26 cellular contexts compared by ENCODE assay signal in genomic region chr5:80905405-80905804, GRCh38. TPM values are rescaled to one million over a fixed set of nuclear protein-coding genes. Genes with fewer than 3 reads are reported as not detected.
DNase-seq lines count a peak whose midpoint lies in the region; ATAC-seq, FAIRE-seq and TF ChIP-seq lines count a peak whose summit lies in the region.
"Had no signal": no experiment of that assay in that cellular context is flagged by ENCODE, and none has a peak within 500 bp of the region (broad histone marks: within the 10 kb centered on the region; RNA-seq: fewer than 3 reads in every experiment).

No MANE protein-coding gene starts in this region.

- H3K79me2 ChIP-seq in mammary epithelial cell (ENCODE audit: insufficient read depth, low read length) (no peaks in the 10 kb centered on the region), K562 (ENCODE audit: control insufficient read depth, insufficient read depth, low read length) (no peaks in the 10 kb centered on the region)

- H3K36me3 Mint-ChIP-seq in MCF 10A (ENCODE audit: insufficient read depth, unreplicated experiment) (peaks cover 4% of the 10 kb centered on the region), osteocyte (ENCODE audit: unreplicated experiment) (peaks cover 2% of the 10 kb centered on the region)

- dilution Hi-C loops in mammary epithelial cell (cut with HindIII; ENCODE audit: low sequenced_read_pairs): no loop called here

- WGBS in mammary epithelial cell (ENCODE audit: low coverage, missing lambda C conversion rate): 100% methylated on average over 1 of the region's 1 CpG
- 100% methylated on average over 1 of the region's 1 CpG for WGBS in K562 (ENCODE audit: insufficient coverage, low coverage, missing lambda C conversion rate)

- TF ChIP-seq RAD21 in K562 (CRISPR knock-in tag; conservative IDR thresholded peaks at IDR 0.05 in 1 of 2, IDR thresholded peaks at IDR 0.05 in 1 of 2): no peak

- TF ChIP-seq POLR2A in K562 (conservative IDR thresholded peaks at IDR 0.05): no peak

- no peak for TF ChIP-seq CTCF in MCF 10A (IDR thresholded peaks at IDR 0.05; ENCODE audit: unreplicated experiment)
- no peak for TF ChIP-seq CTCF in mammary epithelial cell (conservative IDR thresholded peaks at IDR 0.05 in 1 of 2, IDR thresholded peaks at IDR 0.05 in 1 of 2; ENCODE audit: extremely low read depth in 1 of 2, insufficient read depth in 1 of 2, low read depth in 1 of 2, low read length in 2 of 2)
- no peak for TF ChIP-seq CTCF in K562 (IDR thresholded peaks at IDR 0.05 in 2 of 3, conservative IDR thresholded peaks at IDR 0.05 in 1 of 3; ENCODE audit: insufficient read depth in 2 of 3, low read depth in 1 of 3, low read length in 3 of 3)
- TF ChIP-seq CTCF in osteocyte (IDR thresholded peaks at IDR 0.05): no peak

- H3K4me3 ChIP-seq in mammary epithelial cell (replicated peaks in 1 of 3; ENCODE audit: insufficient read depth in 1 of 3, low read depth in 2 of 3, low read length in 3 of 3): no peak overlapping the region
- no peak overlapping the region for H3K4me3 ChIP-seq in K562
- H3K4me3 ChIP-seq: GM23248 had no signal

- ATAC-seq in K562 (no peak), GM21529 (IDR thresholded peaks at IDR 0.05; ENCODE audit: unreplicated experiment) (no peak)
- ATAC-seq: SK-N-SH treated with all-trans-retinoic acid at 6 μM for 48 hours had no signal

- H3K4me3 Mint-ChIP-seq in MCF 10A (ENCODE audit: unreplicated experiment) (no peak overlapping the region), osteocyte (ENCODE audit: unreplicated experiment) (no peak overlapping the region)
- H3K4me3 Mint-ChIP-seq: CD4-positive, alpha-beta T cell; IgD-negative memory B cell had no signal

- peaks cover 10% of the 10 kb centered on the region for H3K9me3 Mint-ChIP-seq in MCF 10A (ENCODE audit: unreplicated experiment)
- peaks cover 20% of the 10 kb centered on the region for H3K9me3 Mint-ChIP-seq in osteocyte (ENCODE audit: unreplicated experiment)

- no peak for TF ChIP-seq EP300 in K562 (IDR thresholded peaks at IDR 0.05; ENCODE audit: low read length)

- no peak overlapping the region for H3K9ac ChIP-seq in mammary epithelial cell (ENCODE audit: insufficient read depth, low read length)
- H3K9ac ChIP-seq in K562 (ENCODE audit: insufficient read depth in 1 of 2, low read depth in 2 of 2, low read length in 2 of 2): no peak overlapping the region
- H3K9ac ChIP-seq: GM23248 had no signal

- H3K4me1 ChIP-seq in mammary epithelial cell (ENCODE audit: insufficient read depth, low read length) (no peaks in the 10 kb centered on the region), K562 (replicated peaks in 1 of 2; ENCODE audit: control insufficient read depth in 2 of 2, insufficient read depth in 2 of 2, low read length in 2 of 2) (no peaks in the 10 kb centered on the region)

- H4K20me1 ChIP-seq in mammary epithelial cell (ENCODE audit: insufficient read depth, low read length) (no peaks in the 10 kb centered on the region), K562 (replicated peaks; ENCODE audit: control insufficient read depth, insufficient read depth, low read length) (no peaks in the 10 kb centered on the region)

- CTCF ChIA-PET in MCF 10A (lab: Yijun Ruan, JAX) (no interaction called here), mammary epithelial cell (lab: Charles Lee; ENCODE audit: low non-redundant PET) (no interaction called here), K562 (lab: Yijun Ruan, JAX; ENCODE audit: low intra/inter-chr PET ratio) (no interaction called here)

- H3K27me3 Mint-ChIP-seq in MCF 10A (ENCODE audit: insufficient read depth, unreplicated experiment) (no peaks in the 10 kb centered on the region), osteocyte (ENCODE audit: unreplicated experiment) (no peaks in the 10 kb centered on the region)
- H3K27me3 Mint-ChIP-seq: CD4-positive, alpha-beta T cell; IgD-negative memory B cell had no signal

- no peak overlapping the region for H3K27ac ChIP-seq in mammary epithelial cell (ENCODE audit: insufficient read depth, low read depth, low read length)
- H3K27ac ChIP-seq in K562 (ENCODE audit: extremely low read depth, low read depth, low read length): no peak overlapping the region
- H3K27ac ChIP-seq: GM23248, RWPE1 had no signal

- intact Hi-C loops in MCF 10A (cut with micrococcal nuclease): no loop called here
- intact Hi-C loops in mammary epithelial cell (cut with micrococcal nuclease): no loop called here
- intact Hi-C loops in K562 (cut with micrococcal nuclease): no loop called here
- intact Hi-C loops in posterior vena cava (cut with DNase I): no loop called here

- BruUV-seq in MCF 10A (replicated peaks; lab: Mats Ljungman, UMichigan) (no TSS peak), mammary epithelial cell (replicated peaks; lab: Mats Ljungman, UMichigan) (no TSS peak), K562 (replicated peaks; lab: Mats Ljungman, UMichigan) (no TSS peak)

- no peaks in the 10 kb centered on the region for H3K9me1 ChIP-seq in K562 (ENCODE audit: control insufficient read depth, insufficient read depth, low read length)

- H2AFZ ChIP-seq in mammary epithelial cell (ENCODE audit: low read depth, low read length) (no peak overlapping the region), K562 (ENCODE audit: low read depth, low read length) (no peak overlapping the region)
- H2AFZ ChIP-seq: GM23248 had no signal

- no peaks in the 10 kb centered on the region for H3K27me3 ChIP-seq in mammary epithelial cell (ENCODE audit: insufficient read depth, low read length)
- H3K27me3 ChIP-seq in K562 (ENCODE audit: control insufficient read depth in 2 of 2, insufficient read depth in 2 of 2, low read length in 2 of 2): no peaks in the 10 kb centered on the region

- POLR2A ChIA-PET in MCF 10A (lab: Yijun Ruan, JAX) (interaction anchor here (1.2 kb wide), 1 partner anchor 17 kb away, joined by 3 read pairs; no protein-coding TSS in a partner anchor), K562 (lab: Yijun Ruan, JAX) (no interaction called here)

- no peaks in the 10 kb centered on the region for H3K4me1 Mint-ChIP-seq in MCF 10A (ENCODE audit: insufficient read depth, unreplicated experiment)
- no peaks in the 10 kb centered on the region for H3K4me1 Mint-ChIP-seq in osteocyte (ENCODE audit: unreplicated experiment)

- no peaks in the 10 kb centered on the region for H3K9me3 ChIP-seq in mammary epithelial cell (replicated peaks; ENCODE audit: insufficient read depth, low read length)
- H3K9me3 ChIP-seq in K562 (replicated peaks; ENCODE audit: control insufficient read depth, insufficient read depth, low read depth, low read length): no peaks in the 10 kb centered on the region

- in situ Hi-C loops in mammary epithelial cell (cut with MboI; ENCODE audit: low sequenced_read_pairs in 2 of 2): no loop called here
- in situ Hi-C loops in K562 (cut with MboI): no loop called here

- H3K36me3 ChIP-seq in mammary epithelial cell (ENCODE audit: insufficient read depth, low read length) (no peaks in the 10 kb centered on the region), K562 (ENCODE audit: control insufficient read depth, insufficient read depth, low read length) (no peaks in the 10 kb centered on the region)

- no peak overlapping the region for H3K4me2 ChIP-seq in mammary epithelial cell (ENCODE audit: insufficient read depth, low read depth, low read length)
- no peak overlapping the region for H3K4me2 ChIP-seq in K562 (ENCODE audit: insufficient read depth, low read length)

- FAIRE-seq in K562 (lab: Jason Lieb, UNC): no peak
- FAIRE-seq: HTR-8/SVneo had no signal

- DNase-seq in MCF 10A (ENCODE audit: unreplicated experiment) (peak; percentile 2), mammary epithelial cell (no peak), MV-4-11 (lab: John Stamatoyannopoulos, UW) (peak; percentile 42), K562 (ENCODE audit: extremely low read depth in 1 of 4, low spot score in 3 of 4) (no peak), osteocyte (ENCODE audit: extremely low spot score, unreplicated experiment) (peak; percentile 4), posterior vena cava (ENCODE audit: low spot score) (no peak), GM19238 (ENCODE audit: insufficient read length, low spot score) (no peak)
- DNase-seq: CD4-positive, alpha-beta T cell; COR-L47; DMS79; GM23248; HCEC 1CT; MM.1S; NCI-H1417; NCI-H1694 treated with DMSO at 0.1 percent for 48 hours; NCI-H2081 treated with DMSO at 0.1 percent for 48 hours; NCI-H2171 treated with DMSO at 0.1 percent for 48 hours; NCI-H446; NCI-H526; SHP77 treated with DMSO at 0.1 percent for 48 hours; T-helper 1 cell had no signal

- no peak overlapping the region for H3K27ac Mint-ChIP-seq in MCF 10A (ENCODE audit: low read depth, unreplicated experiment)
- no peak overlapping the region for H3K27ac Mint-ChIP-seq in osteocyte (ENCODE audit: unreplicated experiment)
- H3K27ac Mint-ChIP-seq: CD4-positive, alpha-beta T cell had no signal

TF ChIP-seq in K562, 482 proteins besides CTCF, POLR2A, EP300 and RAD21:
- TF ChIP-seq MBD2 (IDR thresholded peaks at IDR 0.05; ENCODE audit: borderline replicate concordance, low read depth) (no peak), CEBPB (tag; IDR thresholded peaks at IDR 0.05) (peak; percentile 76), CEBPG (CRISPR knock-in tag; IDR thresholded peaks at IDR 0.05) (no peak), CEBPG (tag; conservative IDR thresholded peaks at IDR 0.05 in 1 of 2, IDR thresholded peaks at IDR 0.05 in 1 of 2) (peak; percentile 28 to 80; a peak in 3 of 4 replicates)

RNA-seq across cellular contexts. Expression of gene RASGRF2, which starts 54.8 kb away (rescaled TPM):
- total RNA-seq in MCF 10A (2022) (not detected in 2 replicates), mammary epithelial cell (1 to 10 TPM in 1 of 2 donors, under 1 TPM in 1; 0.19 to 2.0 TPM), K562 (2014; rRNA removed) (not detected in 2 replicates), K562 (2014; rRNA removed; fragmentation: Illumina TruSeq; extraction: Trizol) (not detected in 2 replicates), K562 (2015; rRNA removed; fragmentation: Illumina TruSeq; extraction: Trizol) (0.08 and 0.22 TPM in 2 replicates), K562 (2021) (0.04 and 0.09 TPM in 2 replicates), osteocyte (0.05 TPM in 2 replicates), posterior vena cava (1 to 10 TPM; 5.1 to 6.8 TPM)
- polyA plus RNA-seq in mammary epithelial cell (0.05 TPM), K562 (2011; rRNA removed) (0.01 and 0.07 TPM in 2 replicates), K562 (2014; fragmentation: Illumina TruSeq; extraction: Trizol) (0.03 TPM in 1 of 2 replicates, not detected in the other), K562 (2014; fragmentation: Nextera tagmentation; extraction: Ambion mirVana) (under 1 TPM; 0.06 to 0.10 TPM), K562 (2014; rRNA removed) (0.08 TPM in 2 replicates)
- polyA minus RNA-seq in mammary epithelial cell: not detected
- not detected in 2 replicates for total RNA-seq in K562 (2011; cell fraction: chromatin; rRNA removed; ENCODE audit: low replicate concordance)
- not detected in 2 replicates for total RNA-seq in K562 (2011; cell fraction: nucleolus; rRNA removed)
- 0.22 TPM in 1 of 2 replicates, not detected in the other for total RNA-seq in K562 (2011; cell fraction: nucleoplasm; rRNA removed)
- polyA plus RNA-seq in K562 (2011; cell fraction: cytosol; rRNA removed): not detected in 2 replicates
- 0.06 and 0.07 TPM in 2 replicates for polyA plus RNA-seq in K562 (2011; cell fraction: nucleus; rRNA removed)
- 0.05 and 0.07 TPM in 2 replicates for polyA plus RNA-seq in K562 (2012)
- 0.09 and 0.18 TPM in 2 replicates for polyA minus RNA-seq in K562 (2011; rRNA and poly(A)+ RNA removed)
- polyA minus RNA-seq in K562 (2011; cell fraction: cytosol; rRNA and poly(A)+ RNA removed): not detected in 2 replicates
- polyA minus RNA-seq in K562 (2011; cell fraction: nucleus; rRNA and poly(A)+ RNA removed): 0.27 and 0.44 TPM in 2 replicates
- total RNA-seq: GM23248 had no signal

Comparison
In these comparisons a context has a peak if more than half of its experiments do, and no peak if none do; other contexts are left out.
1. DNase-seq: peak in MCF 10A (single experiment), MV-4-11 (single experiment) and osteocyte (single experiment); none in mammary epithelial cell (single experiment), K562 (0 of 4), posterior vena cava (single experiment) and GM19238 (single experiment).